In genomic region chr20:64074963-64075362, GRCh38 we compare ENCODE assay signal across 19 cellular contexts. TPM values are rescaled to one million over a fixed set of nuclear protein-coding genes. Genes with fewer than 3 reads are reported as not detected.
DNase-seq lines count a peak whose midpoint lies in the region; ATAC-seq and TF ChIP-seq lines count a peak whose summit lies in the region.
"Had no signal": no experiment of that assay in that cellular context is flagged by ENCODE, and none has a peak within 500 bp of the region (broad histone marks: within the 10 kb centered on the region; RNA-seq: fewer than 3 reads in every experiment).

No MANE protein-coding gene starts in this region.

- intact Hi-C loops in CD4-positive, alpha-beta T cell (cut with DNase I, micrococcal nuclease), result loop anchor here in 1 of 2 experiments (5.0 kb wide), 1 partner anchor 33 kb away; no protein-coding TSS in a partner anchor

- TF ChIP-seq CTCF in CD4-positive, alpha-beta T cell (IDR thresholded peaks at IDR 0.05), result no peak
- TF ChIP-seq CTCF in RWPE1 (conservative IDR thresholded peaks at IDR 0.05; ENCODE audit: low read depth) (no peak), GM10248 (IDR thresholded peaks at IDR 0.05; ENCODE audit: control extremely low read depth, extremely low read depth, low read depth, missing control alignments) (no peak)

- H3K4me3 Mint-ChIP-seq in CD4-positive, alpha-beta T cell, result no peak overlapping the region
- H3K4me3 Mint-ChIP-seq in memory B cell, result no peak overlapping the region
- no peak overlapping the region for H3K4me3 Mint-ChIP-seq in T-helper 2 cell treated with Interferon-gamma antibody and Interleukin-4, amounts not matched to agents 5 μg/mL and 100 μg/mL, for 36 hours

- POLR2A ChIA-PET in CD4-positive, alpha-beta T cell (lab: Charles Lee), result interaction anchor here (3.2 kb wide), 1 partner anchor 9 kb away, joined by 13 read pairs; no protein-coding TSS in a partner anchor
- POLR2A ChIA-PET in RWPE1 (lab: Yijun Ruan, JAX; ENCODE audit: low non-redundant PET), result interaction anchor here (1.0 kb wide), 1 partner anchor 12 kb away, joined by 3 read pairs; the partner anchor contains the start of gene TCEA2
- POLR2A ChIA-PET in GM10248 (lab: Yijun Ruan, JAX), result no interaction called here

- H3K36me3 Mint-ChIP-seq in CD4-positive, alpha-beta T cell (ENCODE audit: low read depth), result peaks cover 33% of the 10 kb centered on the region
- peaks cover 11% of the 10 kb centered on the region for H3K36me3 Mint-ChIP-seq in memory B cell
- peaks cover 39% of the 10 kb centered on the region for H3K36me3 Mint-ChIP-seq in T-helper 2 cell treated with Interferon-gamma antibody and Interleukin-4, amounts not matched to agents 5 μg/mL and 100 μg/mL, for 36 hours (ENCODE audit: low read depth)

- peak overlapping the region; percentile 73; the same call in 1 of the 2 replicates for H3K27ac ChIP-seq in BLaER1
- no peak overlapping the region for H3K27ac ChIP-seq in CD4-positive, alpha-beta T cell (ENCODE audit: low read depth, low read length)
- peak overlapping the region; percentile 47 for H3K27ac ChIP-seq in RWPE1
- H3K27ac ChIP-seq: A549, GM23248 had no signal

- CTCF ChIA-PET in CD4-positive, alpha-beta T cell (lab: Charles Lee), result no interaction called here
- CTCF ChIA-PET in RWPE1 (lab: Yijun Ruan, JAX), result interaction anchor here (0.6 to 0.7 kb wide), 2 partner anchors 12 to 41 kb away, joined by 3 to 5 read pairs; no protein-coding TSS in a partner anchor
- CTCF ChIA-PET in GM10248 (lab: Yijun Ruan, JAX), result interaction anchor here (1.6 to 2.6 kb wide), 2 partner anchors 18 to 45 kb away, joined by 5 to 12 read pairs; no protein-coding TSS in a partner anchor

- H3K27me3 ChIP-seq in BLaER1, result no peaks in the 10 kb centered on the region
- H3K27me3 ChIP-seq in CD4-positive, alpha-beta T cell (ENCODE audit: control insufficient read depth, insufficient read depth, low read length), result no peaks in the 10 kb centered on the region

- H3K9me3 Mint-ChIP-seq in CD4-positive, alpha-beta T cell, result no peaks in the 10 kb centered on the region
- no peaks in the 10 kb centered on the region for H3K9me3 Mint-ChIP-seq in memory B cell
- H3K9me3 Mint-ChIP-seq in T-helper 2 cell treated with Interferon-gamma antibody and Interleukin-4, amounts not matched to agents 5 μg/mL and 100 μg/mL, for 36 hours, result no peaks in the 10 kb centered on the region
- H3K9me3 Mint-ChIP-seq: CD4-positive, CD25-positive, alpha-beta regulatory T cell; IgD-negative memory B cell had no signal

- peaks cover 31% of the 10 kb centered on the region for H4K20me1 ChIP-seq in BLaER1

- H3K4me2 ChIP-seq in BLaER1, result peak overlapping the region; percentile 99
- H3K4me2 ChIP-seq: A549 had no signal

- no peak for DNase-seq in CD4-positive, alpha-beta T cell
- no peak for DNase-seq in RWPE1 (ENCODE audit: low spot score)
- no peak for DNase-seq in memory B cell (ENCODE audit: low spot score in 2 of 2)
- DNase-seq in T-helper 2 cell treated with Interferon-gamma antibody and Interleukin-4, amounts not matched to agents 5 μg/mL and 100 μg/mL, for 36 hours (ENCODE audit: low spot score), result no peak
- DNase-seq in activated CD4-positive, CD25-positive, alpha-beta regulatory T cell treated with anti-CD3 and anti-CD28 coated beads, Interleukin-2, amount 50 U/mL, for 72 hours, result no peak
- DNase-seq in GM10248 (ENCODE audit: extremely low spot score), result no peak
- DNase-seq in GM03348 (ENCODE audit: low spot score), result no peak
- DNase-seq: Calu3; CD4-positive, CD25-positive, alpha-beta regulatory T cell; DMS 273 treated with DMSO at 0.1 percent for 48 hours; DMS79; GM23248; KG1 had no signal

- ATAC-seq in CD4-positive, alpha-beta T cell (ENCODE audit: poor library complexity), result no peak
- no peak for ATAC-seq in memory B cell (ENCODE audit: low read depth)
- ATAC-seq: A549, HCT116 had no signal

- no peaks in the 10 kb centered on the region for H3K9me3 ChIP-seq in BLaER1
- no peaks in the 10 kb centered on the region for H3K9me3 ChIP-seq in CD4-positive, alpha-beta T cell (ENCODE audit: control insufficient read depth, low read length)
- H3K9me3 ChIP-seq: A549 had no signal

- no peaks in the 10 kb centered on the region for H3K27me3 Mint-ChIP-seq in CD4-positive, alpha-beta T cell
- H3K27me3 Mint-ChIP-seq in memory B cell, result no peaks in the 10 kb centered on the region
- no peaks in the 10 kb centered on the region for H3K27me3 Mint-ChIP-seq in T-helper 2 cell treated with Interferon-gamma antibody and Interleukin-4, amounts not matched to agents 5 μg/mL and 100 μg/mL, for 36 hours (ENCODE audit: low read depth)
- H3K27me3 Mint-ChIP-seq: CD4-positive, CD25-positive, alpha-beta regulatory T cell; IgD-negative memory B cell had no signal

- H3K4me1 ChIP-seq in BLaER1, result peaks cover 90% of the 10 kb centered on the region

- H3K4me3 ChIP-seq in BLaER1, result no peak overlapping the region
- H3K4me3 ChIP-seq: A549, GM23248 had no signal

- peaks cover 13% of the 10 kb centered on the region for H3K4me1 Mint-ChIP-seq in CD4-positive, alpha-beta T cell (ENCODE audit: low read depth)
- peaks cover 29% of the 10 kb centered on the region for H3K4me1 Mint-ChIP-seq in memory B cell
- H3K4me1 Mint-ChIP-seq in T-helper 2 cell treated with Interferon-gamma antibody and Interleukin-4, amounts not matched to agents 5 μg/mL and 100 μg/mL, for 36 hours (ENCODE audit: low read depth), result peaks cover 10% of the 10 kb centered on the region

- H3K27ac Mint-ChIP-seq in CD4-positive, alpha-beta T cell, result peak overlapping the region; percentile 24
- H3K27ac Mint-ChIP-seq in memory B cell, result peak overlapping the region; percentile 20
- no peak overlapping the region for H3K27ac Mint-ChIP-seq in T-helper 2 cell treated with Interferon-gamma antibody and Interleukin-4, amounts not matched to agents 5 μg/mL and 100 μg/mL, for 36 hours
- H3K27ac Mint-ChIP-seq: CD4-positive, CD25-positive, alpha-beta regulatory T cell had no signal

- no peak overlapping the region for H3K9ac ChIP-seq in BLaER1
- H3K9ac ChIP-seq: GM23248 had no signal

- H3K36me3 ChIP-seq in BLaER1, result peaks cover 21% of the 10 kb centered on the region

RNA-seq across cellular contexts. Expression of gene RGS19, which starts 4.4 kb away (rescaled TPM):
- total RNA-seq in CD4-positive, alpha-beta T cell, result 10 to 100 TPM in 1 of 2 experiments, 1 to 10 TPM in 1; 9.7 to 14.8 TPM

RNA-seq across cellular contexts. Expression of gene OPRL1, which starts 4.9 kb away (rescaled TPM):
- 1 to 10 TPM; 1.0 to 1.2 TPM for total RNA-seq in CD4-positive, alpha-beta T cell

RNA-seq across cellular contexts. Expression of gene LKAAEAR1, which starts 9.2 kb away (rescaled TPM):
- under 1 TPM; 0.30 to 0.39 TPM for total RNA-seq in CD4-positive, alpha-beta T cell
- total RNA-seq: Calu3; CD4-positive, CD25-positive, alpha-beta regulatory T cell; G401; HT-29 had no signal

RNA-seq across cellular contexts. Expression of gene TCEA2, which starts 12.0 kb away (rescaled TPM):
- 10 to 100 TPM; 28.4 to 29.9 TPM for total RNA-seq in CD4-positive, alpha-beta T cell

RNA-seq across cellular contexts. Expression of gene SOX18, which starts 25.5 kb away (rescaled TPM):
- total RNA-seq in CD4-positive, alpha-beta T cell, result not detected
- total RNA-seq: Calu3; CD4-positive, CD25-positive, alpha-beta regulatory T cell; GM23248; HT-29 had no signal
